In genomic region chr3:197952440-197952839, GRCh38 we compare ENCODE assay signal across 11 cellular contexts. TPM values are rescaled to one million over a fixed set of nuclear protein-coding genes. Genes with fewer than 3 reads are reported as not detected.
DNase-seq lines count a peak whose midpoint lies in the region; ATAC-seq and TF ChIP-seq lines count a peak whose summit lies in the region.
"Had no signal": no experiment of that assay in that cellular context is flagged by ENCODE, and none has a peak within 500 bp of the region (broad histone marks: within the 10 kb centered on the region; RNA-seq: fewer than 3 reads in every experiment).

No MANE protein-coding gene starts in this region.

- H3K27me3 ChIP-seq in naive thymus-derived CD4-positive, alpha-beta T cell (ENCODE audit: control insufficient read depth in 2 of 2, insufficient read depth in 2 of 2, low read length in 2 of 2): no peaks in the 10 kb centered on the region
- H3K27me3 ChIP-seq: esophagus muscularis mucosa had no signal

- peaks cover 41 to 64% of the 10 kb centered on the region in 2 experiments for H3K36me3 ChIP-seq in HEK293 (ENCODE audit: control insufficient read depth in 2 of 2, insufficient read depth in 1 of 2, low read length in 2 of 2)
- peaks cover 0 to 57% (median 40%) of the 10 kb centered on the region in 3 experiments for H3K36me3 ChIP-seq in naive thymus-derived CD4-positive, alpha-beta T cell (ENCODE audit: control insufficient read depth in 2 of 3, insufficient read depth in 3 of 3, low read length in 3 of 3)

- no peaks in the 10 kb centered on the region for H3K4me1 ChIP-seq in HEK293 (ENCODE audit: control insufficient read depth, insufficient read depth, low read length)
- H3K4me1 ChIP-seq in naive thymus-derived CD4-positive, alpha-beta T cell (ENCODE audit: control insufficient read depth in 2 of 2, insufficient read depth in 2 of 2, low read length in 2 of 2): peaks cover 14 to 26% of the 10 kb centered on the region in 2 donors

- H3K4me1 Mint-ChIP-seq in activated naive CD8-positive, alpha-beta T cell treated with anti-CD3 and anti-CD28 coated beads for 36 hours: peaks cover 45% of the 10 kb centered on the region
- H3K4me1 Mint-ChIP-seq in naive thymus-derived CD4-positive, alpha-beta T cell: peaks cover 29 to 61% (median 46%) of the 10 kb centered on the region in 7 donors

- TF ChIP-seq CTCF in C4-2B (conservative IDR thresholded peaks at IDR 0.05) (no peak), HEK293 (tag by site-specific recombination; IDR thresholded peaks at IDR 0.05) (no peak)

- H3K27ac Mint-ChIP-seq in activated naive CD8-positive, alpha-beta T cell treated with anti-CD3 and anti-CD28 coated beads for 36 hours: peak overlapping the region; percentile 83
- H3K27ac Mint-ChIP-seq in naive thymus-derived CD4-positive, alpha-beta T cell: peak overlapping the region in 4 of 9 donors; percentile 10 to 76 (median 18)

- H3K4me3 Mint-ChIP-seq in activated naive CD8-positive, alpha-beta T cell treated with anti-CD3 and anti-CD28 coated beads for 36 hours: peak overlapping the region; percentile 95
- peak overlapping the region in 7 of 10 donors; percentile 29 to 91 (median 46) for H3K4me3 Mint-ChIP-seq in naive thymus-derived CD4-positive, alpha-beta T cell

- intact Hi-C loops in naive thymus-derived CD4-positive, alpha-beta T cell (cut with micrococcal nuclease): loop anchor here in 1 of 2 donors (10.0 kb wide), 2 partner anchors 158 to 398 kb away; partner anchors contain the start of genes BDH1 and LRCH3

- no peak for ATAC-seq in naive thymus-derived CD4-positive, alpha-beta T cell
- no peak for ATAC-seq in GM18498 (IDR thresholded peaks at IDR 0.05; ENCODE audit: unreplicated experiment)

- no peaks in the 10 kb centered on the region for H3K27me3 Mint-ChIP-seq in activated naive CD8-positive, alpha-beta T cell treated with anti-CD3 and anti-CD28 coated beads for 36 hours
- peaks cover 0 to under 1% (median 0%) of the 10 kb centered on the region in 5 donors for H3K27me3 Mint-ChIP-seq in naive thymus-derived CD4-positive, alpha-beta T cell

- H3K27ac ChIP-seq in C4-2B (peak overlapping the region; percentile 13), HEK293 (ENCODE audit: extremely low read depth, low read depth, low read length) (no peak overlapping the region)
- H3K27ac ChIP-seq in naive thymus-derived CD4-positive, alpha-beta T cell (ENCODE audit: low read depth, low read length): no peak overlapping the region
- H3K27ac ChIP-seq: thoracic aorta had no signal

- no peak for DNase-seq in activated naive CD8-positive, alpha-beta T cell treated with anti-CD3 and anti-CD28 coated beads for 36 hours
- DNase-seq in naive thymus-derived CD4-positive, alpha-beta T cell: no peak
- DNase-seq in midbrain (lab: John Stamatoyannopoulos, UW) (no peak), NCI-H748 treated with DMSO at 0.1 percent for 48 hours (lab: John Stamatoyannopoulos, UW) (no peak), OCI-M1 (lab: John Stamatoyannopoulos, UW) (no peak)
- DNase-seq: IMR-90 had no signal

- CTCF ChIA-PET in HEK293 (lab: Yijun Ruan, JAX): no interaction called here
- CTCF ChIA-PET in naive thymus-derived CD4-positive, alpha-beta T cell (lab: Charles Lee): no interaction called here

- H3K36me3 Mint-ChIP-seq in activated naive CD8-positive, alpha-beta T cell treated with anti-CD3 and anti-CD28 coated beads for 36 hours: peaks cover 69% of the 10 kb centered on the region
- H3K36me3 Mint-ChIP-seq in naive thymus-derived CD4-positive, alpha-beta T cell: peaks cover 10 to 39% (median 36%) of the 10 kb centered on the region in 5 donors

- POLR2A ChIA-PET in HEK293 (lab: Yijun Ruan, JAX): interaction anchor here (0.7 kb wide), 1 partner anchor 16 kb away, joined by 3 read pairs; no protein-coding TSS in a partner anchor
- POLR2A ChIA-PET in naive thymus-derived CD4-positive, alpha-beta T cell (lab: Charles Lee): interaction anchor here (0.6 kb wide), 2 partner anchors 425 to 1523 kb away, joined by 3 to 7 read pairs; no protein-coding TSS in a partner anchor

- H3K9me3 ChIP-seq in HEK293 (ENCODE audit: control insufficient read depth, insufficient read depth, low read depth, low read length): no peaks in the 10 kb centered on the region
- no peaks in the 10 kb centered on the region for H3K9me3 ChIP-seq in naive thymus-derived CD4-positive, alpha-beta T cell (ENCODE audit: control insufficient read depth in 2 of 3, low read length in 3 of 3)
- H3K9me3 ChIP-seq: esophagus muscularis mucosa, thoracic aorta had no signal

- no peak overlapping the region for H3K4me3 ChIP-seq in HEK293 (ENCODE audit: low read depth, low read length)
- H3K4me3 ChIP-seq in naive thymus-derived CD4-positive, alpha-beta T cell (ENCODE audit: low read length): no peak overlapping the region

- no peaks in the 10 kb centered on the region for H3K9me3 Mint-ChIP-seq in activated naive CD8-positive, alpha-beta T cell treated with anti-CD3 and anti-CD28 coated beads for 36 hours
- H3K9me3 Mint-ChIP-seq in naive thymus-derived CD4-positive, alpha-beta T cell: peaks cover 0 to 4% (median 0%) of the 10 kb centered on the region in 11 donors

TF ChIP-seq in HEK293, 187 proteins besides CTCF, POLR2A, EP300 and RAD21:
- TF ChIP-seq ZNF776 (tag by site-specific recombination; IDR thresholded peaks at IDR 0.05; ENCODE audit: borderline replicate concordance) (no peak), BCL11B (tag by site-specific recombination; IDR thresholded peaks at IDR 0.05; ENCODE audit: low read depth) (peak; percentile 82)

RNA-seq across cellular contexts. Expression of gene RPL35A, which starts 2.5 kb away (rescaled TPM):
- total RNA-seq in activated naive CD8-positive, alpha-beta T cell treated with anti-CD3 and anti-CD28 coated beads for 36 hours: 1,000 to 10,000 TPM; 1,619 to 1,626 TPM
- 1,000 to 10,000 TPM; 1,070 to 2,246 (median 1,860) TPM for total RNA-seq in naive thymus-derived CD4-positive, alpha-beta T cell
- 1,000 to 10,000 TPM; 2,099 to 2,760 TPM for polyA plus RNA-seq in naive thymus-derived CD4-positive, alpha-beta T cell

RNA-seq across cellular contexts. Expression of gene LMLN, which starts 7.6 kb away (rescaled TPM):
- 10 to 100 TPM in 1 of 2 experiments, 1 to 10 TPM in 1; 8.1 to 10.4 TPM for total RNA-seq in activated naive CD8-positive, alpha-beta T cell treated with anti-CD3 and anti-CD28 coated beads for 36 hours
- total RNA-seq in naive thymus-derived CD4-positive, alpha-beta T cell: 10 to 100 TPM in 1 of 5 experiments, 1 to 10 TPM in 4; 4.2 to 10.9 (median 6.8) TPM
- 1 to 10 TPM; 1.5 to 2.5 TPM for polyA plus RNA-seq in naive thymus-derived CD4-positive, alpha-beta T cell
